27 cellular contexts compared by ENCODE assay signal in genomic region chr2:69450735-69451416, GRCh38.
"Had no signal": no experiment of that assay in that cellular context is flagged by ENCODE, and none has a peak within 500 bp of the region (broad histone marks: within the 10 kb centered on the region; RNA-seq: fewer than 3 reads in every experiment).

No MANE protein-coding gene starts in this region.

- H3K36me3 ChIP-seq: breast epithelium, gastroesophageal sphincter, left lung, ovary, right atrium auricular region, thyroid gland had no signal

- DNase-seq: activated B cell treated with CpG ODN at 0.5 μM for 24 hours; activated CD4-positive, alpha-beta T cell treated with anti-CD3 and anti-CD28 coated beads for 36 hours; activated CD4-positive, alpha-beta T cell treated with anti-CD3 and anti-CD28 coated beads, Interleukin-2, amount 50 U/mL, for 48 hours; activated CD8-positive, alpha-beta memory T cell treated with anti-CD3 and anti-CD28 coated beads, Interleukin-2, amount 50 U/mL, for 48 hours; activated naive CD4-positive, alpha-beta T cell treated with Interleukin-2 at 50 U/mL for 16 hours; activated naive CD8-positive, alpha-beta T cell treated with anti-CD3 and anti-CD28 coated beads for 36 hours; activated T-cell treated with anti-CD3 and anti-CD28 coated beads, Interleukin-2, amount 50 U/mL, for 4 hours; amniotic stem cell; dorsolateral prefrontal cortex; head of caudate nucleus; hypothalamus; left lung; naive thymus-derived CD8-positive, alpha-beta T cell; ovary; psoas muscle; stimulated activated CD4-positive, alpha-beta T cell treated with anti-CD3 and anti-CD28 coated beads, Interleukin-4, amount 100 ng/mL, for 24 hours; stimulated activated naive CD8-positive, alpha-beta T cell treated with anti-CD3 and anti-CD28 coated beads, Interleukin-15, Interleukin-2, amounts not matched to agents 100 U/mL and 50 U/mL, for 24 hours; substantia nigra; T-helper 9 cell; thyroid gland had no signal

- H3K9me3 ChIP-seq: breast epithelium, gastroesophageal sphincter, left lung, ovary, psoas muscle, right atrium auricular region, thyroid gland had no signal

- H3K27ac Mint-ChIP-seq: activated B cell treated with CpG ODN at 0.5 μM for 24 hours; activated CD4-positive, alpha-beta T cell treated with anti-CD3 and anti-CD28 coated beads for 36 hours; activated naive CD8-positive, alpha-beta T cell treated with anti-CD3 and anti-CD28 coated beads for 36 hours; activated T-helper 2 cell treated with anti-CD3 and anti-CD28 coated beads, Interferon-gamma antibody, Interleukin-2, Interleukin-4, amounts not matched to agents 10 μg/mL and 5 μg/mL and 100 μg/mL, durations not matched to agents 14 hours and 24 hours and 36 hours; naive thymus-derived CD8-positive, alpha-beta T cell had no signal

- H3K4me1 ChIP-seq: breast epithelium, gastroesophageal sphincter, psoas muscle, right atrium auricular region had no signal

- H3K4me3 Mint-ChIP-seq: activated B cell treated with CpG ODN at 0.5 μM for 24 hours; activated CD4-positive, alpha-beta T cell treated with anti-CD3 and anti-CD28 coated beads for 36 hours; activated naive CD8-positive, alpha-beta T cell treated with anti-CD3 and anti-CD28 coated beads for 36 hours; activated T-cell treated with anti-CD3 and anti-CD28 coated beads, Interleukin-2, amount 50 U/mL, for 4 hours; central memory CD8-positive, alpha-beta T cell; naive thymus-derived CD8-positive, alpha-beta T cell had no signal

- H3K4me3 ChIP-seq: breast epithelium, dorsolateral prefrontal cortex, gastroesophageal sphincter, left lung, lung, ovary, psoas muscle, right atrium auricular region, thyroid gland had no signal

- H3K27ac ChIP-seq: breast epithelium, dorsolateral prefrontal cortex, epithelial cell of prostate, gastroesophageal sphincter, left lung, ovary, psoas muscle, right atrium auricular region, thyroid gland had no signal

- H3K36me3 Mint-ChIP-seq: activated naive CD8-positive, alpha-beta T cell treated with anti-CD3 and anti-CD28 coated beads for 36 hours had no signal

- ATAC-seq: activated CD4-positive, alpha-beta T cell treated with anti-CD3 and anti-CD28 coated beads for 36 hours; activated T-cell treated with anti-CD3 and anti-CD28 coated beads, Interleukin-2, amount 50 U/mL, for 4 hours; gastroesophageal sphincter; left lung; naive thymus-derived CD8-positive, alpha-beta T cell; psoas muscle; stimulated activated naive CD8-positive, alpha-beta T cell treated with anti-CD3 and anti-CD28 coated beads, Interleukin-15, Interleukin-2, amounts not matched to agents 100 U/mL and 50 U/mL, for 24 hours had no signal

- H3K9me3 Mint-ChIP-seq: activated B cell treated with CpG ODN at 0.5 μM for 24 hours; activated naive CD8-positive, alpha-beta T cell treated with anti-CD3 and anti-CD28 coated beads for 36 hours; activated T-cell treated with anti-CD3 and anti-CD28 coated beads, Interleukin-2, amount 50 U/mL, for 4 hours; activated T-helper 2 cell treated with anti-CD3 and anti-CD28 coated beads, Interferon-gamma antibody, Interleukin-2, Interleukin-4, amounts not matched to agents 10 μg/mL and 5 μg/mL and 100 μg/mL, durations not matched to agents 14 hours and 24 hours and 36 hours; central memory CD8-positive, alpha-beta T cell; naive thymus-derived CD8-positive, alpha-beta T cell had no signal

- H3K27me3 ChIP-seq: breast epithelium, dorsolateral prefrontal cortex, gastroesophageal sphincter, left lung, ovary, right atrium auricular region, thyroid gland had no signal

- H3K27me3 Mint-ChIP-seq: activated CD4-positive, alpha-beta T cell treated with anti-CD3 and anti-CD28 coated beads for 36 hours; activated naive CD8-positive, alpha-beta T cell treated with anti-CD3 and anti-CD28 coated beads for 36 hours; central memory CD8-positive, alpha-beta T cell; naive thymus-derived CD8-positive, alpha-beta T cell had no signal
